8 cellular contexts compared by ENCODE assay signal in genomic region chr13:94419304-94419943, GRCh38.
A peak's percentile ranks its signal among the peaks of the same experiment; 100 is the strongest.
DNase-seq lines count a peak whose midpoint lies in the region; ATAC-seq and TF ChIP-seq lines count a peak whose summit lies in the region.

No MANE protein-coding gene starts in this region.

- H3K27me3 ChIP-seq in Peyer's patch (no peaks in the 10 kb centered on the region), neural progenitor cell (no peaks in the 10 kb centered on the region)

- TF ChIP-seq POLR2A in Peyer's patch (IDR thresholded peaks at IDR 0.05): no peak

- no peak overlapping the region for H3K9ac ChIP-seq in neural progenitor cell

- H3K4me3 Mint-ChIP-seq in activated naive CD8-positive, alpha-beta T cell treated with anti-CD3 and anti-CD28 coated beads, Interleukin-2, amount 50 U/mL, for 24 hours: peak overlapping the region; percentile 74
- H3K4me3 Mint-ChIP-seq in neural progenitor cell: no peak overlapping the region

- no peaks in the 10 kb centered on the region for H3K9me3 ChIP-seq in Peyer's patch
- peaks cover 3% of the 10 kb centered on the region for H3K9me3 ChIP-seq in neural progenitor cell (ENCODE audit: low read depth)

- peaks cover 29% of the 10 kb centered on the region for H3K9me3 Mint-ChIP-seq in activated naive CD8-positive, alpha-beta T cell treated with anti-CD3 and anti-CD28 coated beads, Interleukin-2, amount 50 U/mL, for 24 hours
- H3K9me3 Mint-ChIP-seq in neural progenitor cell: peaks cover 8% of the 10 kb centered on the region

- H3K4me1 ChIP-seq in Peyer's patch (no peaks in the 10 kb centered on the region), neural progenitor cell (peaks cover 18% of the 10 kb centered on the region)

- H3F3A ChIP-seq in neural progenitor cell (ENCODE audit: low read depth): peaks cover 15% of the 10 kb centered on the region

- peak; percentile 42 for DNase-seq in activated T-cell treated with anti-CD3 and anti-CD28 coated beads for 24 hours (ENCODE audit: low read depth)
- DNase-seq in activated T-cell treated with anti-CD3 and anti-CD28 coated beads, Interleukin-2, amount 50 U/mL, for 1 hour: no peak
- DNase-seq in HT1080 (ENCODE audit: low read depth): peak; percentile 82
- peak; percentile 18 for DNase-seq in activated naive CD8-positive, alpha-beta T cell treated with anti-CD3 and anti-CD28 coated beads, Interleukin-2, amount 50 U/mL, for 24 hours
- DNase-seq in stimulated activated naive CD8-positive, alpha-beta T cell treated with anti-CD3 and anti-CD28 coated beads, Interleukin-15, Interleukin-2, amounts not matched to agents 100 U/mL and 50 U/mL, for 24 hours: peak; percentile 28
- no peak for DNase-seq in midbrain (lab: John Stamatoyannopoulos, UW)
- DNase-seq in Peyer's patch: no peak
- no peak for DNase-seq in neural progenitor cell (ENCODE audit: low spot score)

- no peaks in the 10 kb centered on the region for H3K27me3 Mint-ChIP-seq in activated naive CD8-positive, alpha-beta T cell treated with anti-CD3 and anti-CD28 coated beads, Interleukin-2, amount 50 U/mL, for 24 hours
- no peaks in the 10 kb centered on the region for H3K27me3 Mint-ChIP-seq in neural progenitor cell (ENCODE audit: insufficient read depth, low read depth)

- H3K79me2 ChIP-seq in neural progenitor cell (ENCODE audit: low read depth): no peaks in the 10 kb centered on the region

- no peak overlapping the region for H2AFZ ChIP-seq in neural progenitor cell (replicated peaks)

- H3K27ac ChIP-seq in Peyer's patch: no peak overlapping the region
- H3K27ac ChIP-seq in neural progenitor cell: no peak overlapping the region

- no peaks in the 10 kb centered on the region for H4K20me1 ChIP-seq in neural progenitor cell (ENCODE audit: low read depth)

- TF ChIP-seq CTCF in Peyer's patch (IDR thresholded peaks at IDR 0.05) (no peak), neural progenitor cell (IDR thresholded peaks at IDR 0.05) (no peak)

- ATAC-seq in activated naive CD8-positive, alpha-beta T cell treated with anti-CD3 and anti-CD28 coated beads, Interleukin-2, amount 50 U/mL, for 24 hours: peak; percentile 97
- peak; percentile 94 for ATAC-seq in stimulated activated naive CD8-positive, alpha-beta T cell treated with anti-CD3 and anti-CD28 coated beads, Interleukin-15, Interleukin-2, amounts not matched to agents 100 U/mL and 50 U/mL, for 24 hours

- peaks cover 18% of the 10 kb centered on the region for H3K36me3 Mint-ChIP-seq in activated naive CD8-positive, alpha-beta T cell treated with anti-CD3 and anti-CD28 coated beads, Interleukin-2, amount 50 U/mL, for 24 hours (ENCODE audit: low read depth)
- H3K36me3 Mint-ChIP-seq in neural progenitor cell: no peaks in the 10 kb centered on the region

- H3K4me2 ChIP-seq in neural progenitor cell: no peak overlapping the region

- no peaks in the 10 kb centered on the region for H3K36me3 ChIP-seq in Peyer's patch
- no peaks in the 10 kb centered on the region for H3K36me3 ChIP-seq in neural progenitor cell

- H3K4me3 ChIP-seq in Peyer's patch (no peak overlapping the region), neural progenitor cell (no peak overlapping the region)

- peak overlapping the region; percentile 98 for H3K27ac Mint-ChIP-seq in activated naive CD8-positive, alpha-beta T cell treated with anti-CD3 and anti-CD28 coated beads, Interleukin-2, amount 50 U/mL, for 24 hours
- H3K27ac Mint-ChIP-seq in neural progenitor cell: no peak overlapping the region

- H3K4me1 Mint-ChIP-seq in activated naive CD8-positive, alpha-beta T cell treated with anti-CD3 and anti-CD28 coated beads, Interleukin-2, amount 50 U/mL, for 24 hours: peaks cover 53% of the 10 kb centered on the region
- H3K4me1 Mint-ChIP-seq in neural progenitor cell: peaks cover 8% of the 10 kb centered on the region

Comparison
In these comparisons a context has a peak if more than half of its experiments do, and no peak if none do; other contexts are left out.
1. DNase-seq: peak in activated T-cell treated with anti-CD3 and anti-CD28 coated beads for 24 hours (single experiment), HT1080 (single experiment), activated naive CD8-positive, alpha-beta T cell treated with anti-CD3 and anti-CD28 coated beads, Interleukin-2, amount 50 U/mL, for 24 hours (single experiment) and stimulated activated naive CD8-positive, alpha-beta T cell treated with anti-CD3 and anti-CD28 coated beads, Interleukin-15, Interleukin-2, amounts not matched to agents 100 U/mL and 50 U/mL, for 24 hours (single experiment); none in activated T-cell treated with anti-CD3 and anti-CD28 coated beads, Interleukin-2, amount 50 U/mL, for 1 hour (single experiment), midbrain (single experiment), Peyer's patch (0 of 3) and neural progenitor cell (single experiment).